In the genomic region with DNA sequence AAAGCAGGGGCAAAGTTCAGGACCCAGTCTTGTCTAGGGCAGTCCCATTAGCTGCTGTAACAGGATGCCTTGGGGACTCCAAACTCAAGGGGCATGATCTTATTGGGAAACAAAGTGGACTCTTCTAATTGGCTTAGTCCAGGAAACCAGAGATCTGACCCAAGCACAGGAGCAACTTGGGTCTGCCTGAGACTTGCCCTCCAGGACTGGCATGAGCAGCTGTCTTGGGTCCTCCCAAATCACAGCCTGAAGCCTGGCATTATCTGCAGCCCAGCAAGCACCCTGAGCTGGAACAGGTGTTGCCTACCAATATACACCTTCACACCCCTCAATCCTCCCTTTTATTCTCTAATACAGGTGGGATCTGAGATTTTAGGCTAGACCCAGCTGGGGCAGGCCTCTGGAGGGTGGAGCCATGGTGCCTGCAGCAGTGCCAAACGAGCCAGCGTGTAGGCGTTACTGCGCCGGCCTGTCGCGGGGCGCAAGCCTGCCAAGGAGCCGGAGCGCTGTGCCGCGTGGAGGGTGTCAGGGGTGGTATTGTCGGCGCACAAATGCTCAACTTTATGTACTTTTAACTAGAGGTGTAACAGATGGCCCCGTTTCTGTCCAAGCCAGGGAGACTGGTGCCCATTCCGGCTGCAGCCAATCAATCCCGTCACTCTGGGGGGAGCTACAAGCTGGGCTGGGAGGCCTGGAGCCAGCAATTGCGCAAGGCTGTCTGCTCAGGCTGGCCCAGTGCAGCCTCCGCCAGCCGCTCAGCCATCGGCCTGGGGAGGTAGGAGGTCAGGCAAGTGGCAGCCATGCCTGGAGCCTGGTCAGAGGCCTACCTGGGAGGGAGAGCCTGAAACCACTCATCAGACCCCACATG, we compare ENCODE assay signal across 22 cellular contexts. TPM values are rescaled to one million over a fixed set of nuclear protein-coding genes. Genes with fewer than 3 reads are reported as not detected.
DNase-seq lines count a peak whose midpoint lies in the region; ATAC-seq and TF ChIP-seq lines count a peak whose summit lies in the region.
"Had no signal": no experiment of that assay in that cellular context is flagged by ENCODE, and none has a peak within 500 bp of the region (broad histone marks: within the 10 kb centered on the region; RNA-seq: fewer than 3 reads in every experiment).

No MANE protein-coding gene starts in this region.

- no peak overlapping the region for H3K4me3 ChIP-seq in AG10803 (ENCODE audit: low read length)
- no peak overlapping the region for H3K4me3 ChIP-seq in osteoblast (ENCODE audit: insufficient read depth, low read length)
- H3K4me3 ChIP-seq in PC-3 (ENCODE audit: low read length): no peak overlapping the region
- no peak overlapping the region for H3K4me3 ChIP-seq in neural progenitor cell
- H3K4me3 ChIP-seq: esophagus squamous epithelium had no signal

- H2AFZ ChIP-seq in osteoblast (ENCODE audit: low read length): no peak overlapping the region
- no peak overlapping the region for H2AFZ ChIP-seq in PC-3 (ENCODE audit: low read length)
- no peak overlapping the region for H2AFZ ChIP-seq in neural progenitor cell (replicated peaks)

- H3K27ac ChIP-seq in osteoblast (ENCODE audit: low read depth, low read length) (no peak overlapping the region), PC-3 (ENCODE audit: low read length) (no peak overlapping the region), neural progenitor cell (no peak overlapping the region)
- H3K27ac ChIP-seq: C4-2B, esophagus squamous epithelium had no signal

- no peaks in the 10 kb centered on the region for H3K9me3 Mint-ChIP-seq in neural progenitor cell
- H3K9me3 Mint-ChIP-seq: activated naive CD4-positive, alpha-beta T cell treated with anti-CD3 and anti-CD28 coated beads, Interleukin-2, amount 50 U/mL, for 24 hours; activated T-helper 1 cell treated with anti-CD3 and anti-CD28 coated beads, Interleukin-12 subunit alpha, Interleukin-12 subunit beta, Interleukin-2, Interleukin-4 antibody, amounts not matched to agents 30 ng/mL and 10 ng/mL and 1 ng/mL, durations not matched to agents 14 hours and 24 hours and 36 hours; mesothelial cell of epicardium had no signal

- H3K36me3 Mint-ChIP-seq in neural progenitor cell: no peaks in the 10 kb centered on the region
- H3K36me3 Mint-ChIP-seq: activated naive CD4-positive, alpha-beta T cell treated with anti-CD3 and anti-CD28 coated beads, Interleukin-2, amount 50 U/mL, for 24 hours; mesothelial cell of epicardium had no signal

- H3K36me3 ChIP-seq in osteoblast (ENCODE audit: insufficient read depth, low read length) (no peaks in the 10 kb centered on the region), PC-3 (ENCODE audit: low read depth, low read length) (no peaks in the 10 kb centered on the region), neural progenitor cell (no peaks in the 10 kb centered on the region)
- H3K36me3 ChIP-seq: esophagus squamous epithelium had no signal

- H3K9me3 ChIP-seq in osteoblast (ENCODE audit: low read depth, low read length) (no peaks in the 10 kb centered on the region), PC-3 (ENCODE audit: low read length) (no peaks in the 10 kb centered on the region), neural progenitor cell (ENCODE audit: low read depth) (no peaks in the 10 kb centered on the region)

- H3K4me1 Mint-ChIP-seq in neural progenitor cell: peaks cover 5% of the 10 kb centered on the region

- H3K9me2 ChIP-seq in PC-3 (replicated peaks; ENCODE audit: low read length): no peaks in the 10 kb centered on the region

- CTCF ChIA-PET in PC-3 (lab: Charles Lee): interaction anchor here (0.6 kb wide), 1 partner anchor 83 kb away, joined by 3 read pairs; no protein-coding TSS in a partner anchor

- TF ChIP-seq CTCF in AG10803 (conservative IDR thresholded peaks at IDR 0.05; ENCODE audit: low read length): no peak
- TF ChIP-seq CTCF in osteoblast (IDR thresholded peaks at IDR 0.05; ENCODE audit: extremely low read depth, low read depth, low read length): no peak
- no peak for TF ChIP-seq CTCF in PC-3 (conservative IDR thresholded peaks at IDR 0.05; ENCODE audit: low read depth, low read length)
- no peak for TF ChIP-seq CTCF in neural progenitor cell (IDR thresholded peaks at IDR 0.05)

- H3K4me1 ChIP-seq in osteoblast (ENCODE audit: insufficient read depth, low read length) (no peaks in the 10 kb centered on the region), PC-3 (ENCODE audit: insufficient read depth, low read length) (peaks cover 8% of the 10 kb centered on the region; the same call in 1 of the 2 replicates), neural progenitor cell (peaks cover under 1% of the 10 kb centered on the region)

- no peak overlapping the region for H3K9ac ChIP-seq in PC-3 (ENCODE audit: low read length)
- no peak overlapping the region for H3K9ac ChIP-seq in neural progenitor cell

- ATAC-seq in left cardiac atrium: peak in 1 of 2 donors; percentile 87
- ATAC-seq in PC-3: no peak
- ATAC-seq in HG03460 (IDR thresholded peaks at IDR 0.05; ENCODE audit: unreplicated experiment): no peak

- H4K20me1 ChIP-seq in osteoblast (ENCODE audit: insufficient read depth, low read length) (no peaks in the 10 kb centered on the region), PC-3 (ENCODE audit: low read length) (no peaks in the 10 kb centered on the region), neural progenitor cell (ENCODE audit: low read depth) (peaks cover 26% of the 10 kb centered on the region)

- peaks cover 59% of the 10 kb centered on the region for H3K27me3 ChIP-seq in osteoblast (ENCODE audit: insufficient read depth, low read length)
- H3K27me3 ChIP-seq in PC-3 (ENCODE audit: low read length): peaks cover 15% of the 10 kb centered on the region
- peaks cover 100% of the 10 kb centered on the region for H3K27me3 ChIP-seq in neural progenitor cell

- H3K4me2 ChIP-seq in osteoblast (ENCODE audit: insufficient read depth, low read length) (no peak overlapping the region), PC-3 (ENCODE audit: low read length) (no peak overlapping the region), neural progenitor cell (no peak overlapping the region)

- no peak overlapping the region for H3K4me3 Mint-ChIP-seq in neural progenitor cell
- H3K4me3 Mint-ChIP-seq: activated naive CD4-positive, alpha-beta T cell treated with anti-CD3 and anti-CD28 coated beads, Interleukin-2, amount 50 U/mL, for 24 hours; activated T-helper 1 cell treated with anti-CD3 and anti-CD28 coated beads, Interleukin-12 subunit alpha, Interleukin-12 subunit beta, Interleukin-2, Interleukin-4 antibody, amounts not matched to agents 30 ng/mL and 10 ng/mL and 1 ng/mL, durations not matched to agents 14 hours and 24 hours and 36 hours; mesothelial cell of epicardium; nephron had no signal

- peaks cover 60% of the 10 kb centered on the region for H3K27me3 Mint-ChIP-seq in neural progenitor cell (ENCODE audit: insufficient read depth, low read depth)

- DNase-seq in AG10803 (ENCODE audit: low read depth) (peak; percentile 24), NCI-H1694 treated with DMSO at 0.1 percent for 48 hours (lab: John Stamatoyannopoulos, UW) (peak; percentile 72), left cardiac atrium (peak; percentile 61), osteoblast (ENCODE audit: insufficient read length, low spot score, missing footprints) (peak; percentile 66), PC-3 (no peak), NCI-H187 treated with DMSO at 0.1 percent for 48 hours (lab: John Stamatoyannopoulos, UW) (no peak), neural progenitor cell (ENCODE audit: low spot score) (no peak)
- DNase-seq: effector memory CD4-positive, alpha-beta T cell; esophagus squamous epithelium; GF-D8; H7; kidney glomerular epithelial cell; NCI-H1105 treated with DMSO at 0.1 percent for 48 hours; NCI-H526 had no signal

- H3F3A ChIP-seq in PC-3 (ENCODE audit: low read length, unreplicated experiment): no peaks in the 10 kb centered on the region
- H3F3A ChIP-seq in neural progenitor cell (ENCODE audit: low read depth): no peaks in the 10 kb centered on the region

- BruUV-seq in PC-3 (replicated peaks; lab: Mats Ljungman, UMichigan): no TSS peak

- POLR2A ChIA-PET in PC-3 (lab: Charles Lee; ENCODE audit: unreplicated experiment): no interaction called here

- H3K27ac Mint-ChIP-seq in neural progenitor cell: no peak overlapping the region
- H3K27ac Mint-ChIP-seq: activated naive CD4-positive, alpha-beta T cell treated with anti-CD3 and anti-CD28 coated beads, Interleukin-2, amount 50 U/mL, for 24 hours; activated T-helper 1 cell treated with anti-CD3 and anti-CD28 coated beads, Interleukin-12 subunit alpha, Interleukin-12 subunit beta, Interleukin-2, Interleukin-4 antibody, amounts not matched to agents 30 ng/mL and 10 ng/mL and 1 ng/mL, durations not matched to agents 14 hours and 24 hours and 36 hours; mesothelial cell of epicardium; nephron had no signal

- H3K79me2 ChIP-seq in osteoblast (ENCODE audit: insufficient read depth, low read length): no peaks in the 10 kb centered on the region
- no peaks in the 10 kb centered on the region for H3K79me2 ChIP-seq in PC-3 (ENCODE audit: low read length)
- H3K79me2 ChIP-seq in neural progenitor cell (ENCODE audit: low read depth): no peaks in the 10 kb centered on the region

- intact Hi-C loops in left cardiac atrium (cut with DNase I): no loop called here
- intact Hi-C loops in PC-3 (cut with micrococcal nuclease): no loop called here

RNA-seq across cellular contexts. Expression of gene LBX1, which starts 12.8 kb away (rescaled TPM):
- not detected for total RNA-seq in left cardiac atrium
- total RNA-seq in osteoblast: not detected in 2 replicates
- total RNA-seq in PC-3 (2014; rRNA removed): not detected in 2 replicates
- not detected in 2 replicates for total RNA-seq in neural progenitor cell (ENCODE audit: low replicate concordance)
- total RNA-seq: A673; activated T-helper 1 cell treated with anti-CD3 and anti-CD28 coated beads, Interleukin-12 subunit alpha, Interleukin-12 subunit beta, Interleukin-2, Interleukin-4 antibody, amounts not matched to agents 30 ng/mL and 10 ng/mL and 1 ng/mL, durations not matched to agents 14 hours and 24 hours and 36 hours; esophagus squamous epithelium; H7; mesothelial cell of epicardium; posterior vena cava had no signal

Comparison
In these comparisons a context has a peak if more than half of its experiments do, and no peak if none do; other contexts are left out.
1. DNase-seq: peak in AG10803 (single experiment), NCI-H1694 treated with DMSO at 0.1 percent for 48 hours (single experiment), left cardiac atrium (single experiment) and osteoblast (single experiment); none in PC-3 (single experiment), NCI-H187 treated with DMSO at 0.1 percent for 48 hours (single experiment) and neural progenitor cell (single experiment).